8 cellular contexts compared by ENCODE assay signal in the genomic region with DNA sequence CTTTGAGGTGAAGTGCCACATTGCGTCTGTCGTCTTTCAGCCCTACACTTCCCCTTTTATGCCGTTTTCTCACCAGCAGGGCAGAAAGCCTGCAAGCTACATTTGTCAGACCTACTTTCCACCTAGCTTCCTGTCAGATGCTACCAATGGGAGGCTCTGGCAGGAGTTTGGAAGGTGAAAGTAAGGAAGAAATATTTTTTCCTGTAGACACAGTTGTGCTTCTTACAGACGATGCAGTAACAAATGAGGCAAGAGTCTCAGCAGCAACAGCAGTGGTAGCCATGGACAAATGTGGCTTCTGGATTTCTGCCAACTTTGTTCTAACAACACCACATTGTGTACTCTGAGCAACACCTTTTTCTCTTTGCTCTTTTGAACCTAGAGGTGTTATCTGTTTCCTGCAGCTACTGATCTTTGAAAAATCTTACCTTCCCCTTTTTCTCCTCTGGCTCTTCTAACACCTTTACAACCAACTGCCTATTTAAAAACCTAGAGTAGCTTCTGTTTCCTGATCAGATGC.
A peak's percentile ranks its signal among the peaks of the same experiment; 100 is the strongest.
DNase-seq lines count a peak whose midpoint lies in the region; ATAC-seq, FAIRE-seq and TF ChIP-seq lines count a peak whose summit lies in the region.

No MANE protein-coding gene starts in this region.

- H3K4me3 Mint-ChIP-seq in CD14-positive monocyte (peak overlapping the region in 1 of 2 donors; percentile 63), glutamatergic neuron (ENCODE audit: unreplicated experiment) (no peak overlapping the region)

- H3K36me3 Mint-ChIP-seq in CD14-positive monocyte = no peaks in the 10 kb centered on the region
- H3K36me3 Mint-ChIP-seq in glutamatergic neuron (ENCODE audit: unreplicated experiment) = no peaks in the 10 kb centered on the region

- H3K27ac Mint-ChIP-seq in CD14-positive monocyte (peak overlapping the region in 3 of 7 donors; percentile 0 to 60 (median 54)), glutamatergic neuron (ENCODE audit: unreplicated experiment) (no peak overlapping the region)

- H3K9me3 Mint-ChIP-seq in CD14-positive monocyte (peaks cover 0 to 2% (median 0%) of the 10 kb centered on the region in 7 donors), glutamatergic neuron (ENCODE audit: unreplicated experiment) (no peaks in the 10 kb centered on the region)

- ATAC-seq in GM19324 (IDR thresholded peaks at IDR 0.05; ENCODE audit: low FRiP score, unreplicated experiment) (peak; percentile 84), HG03280 (IDR thresholded peaks at IDR 0.05; ENCODE audit: unreplicated experiment) (peak; percentile 93)

- H3K4me3 ChIP-seq in epithelial cell of esophagus (ENCODE audit: low read length) (no peak overlapping the region), foreskin fibroblast (ENCODE audit: low read depth in 1 of 2, low read length in 2 of 2) (no peak overlapping the region)

- H3K4me1 Mint-ChIP-seq in CD14-positive monocyte (peaks cover 11% of the 10 kb centered on the region), glutamatergic neuron (ENCODE audit: low read depth, unreplicated experiment) (no peaks in the 10 kb centered on the region)

- intact Hi-C loops in CD14-positive monocyte (cut with micrococcal nuclease) = no loop called here

- TF ChIP-seq CTCF in CD14-positive monocyte (IDR thresholded peaks at IDR 0.05) (peak; percentile 47), epithelial cell of esophagus (IDR thresholded peaks at IDR 0.05; ENCODE audit: insufficient read depth, low read depth, low read length, missing control alignments) (no peak), foreskin fibroblast (IDR thresholded peaks at IDR 0.05; ENCODE audit: low read depth, low read length) (no peak), glutamatergic neuron (IDR thresholded peaks at IDR 0.05; ENCODE audit: partially characterized antibody, unreplicated experiment) (no peak)

- FAIRE-seq in RCC 7860 (lab: Jason Lieb, UNC) = no peak

- DNase-seq in CD14-positive monocyte (ENCODE audit: low spot score) (no peak), T-helper 22 cell (ENCODE audit: low read depth) (peak; percentile 11), epithelial cell of esophagus (ENCODE audit: low read depth) (peak; percentile 21), RCC 7860 (ENCODE audit: low spot score) (no peak), foreskin fibroblast (no peak), glutamatergic neuron (no peak)

- H3K27me3 Mint-ChIP-seq in CD14-positive monocyte (ENCODE audit: low read depth in 3 of 3) = peaks cover 2 to 5% (median 3%) of the 10 kb centered on the region in 3 donors
- no peaks in the 10 kb centered on the region for H3K27me3 Mint-ChIP-seq in glutamatergic neuron (ENCODE audit: unreplicated experiment)

Comparison
In these comparisons a context has a peak if more than half of its experiments do, and no peak if none do; other contexts are left out.
1. DNase-seq: peak in T-helper 22 cell (single experiment) and epithelial cell of esophagus (single experiment); none in CD14-positive monocyte (single experiment), RCC 7860 (single experiment), foreskin fibroblast (0 of 2) and glutamatergic neuron (single experiment).